Comparison of ENCODE assay signal across 25 cellular contexts in the genomic region with DNA sequence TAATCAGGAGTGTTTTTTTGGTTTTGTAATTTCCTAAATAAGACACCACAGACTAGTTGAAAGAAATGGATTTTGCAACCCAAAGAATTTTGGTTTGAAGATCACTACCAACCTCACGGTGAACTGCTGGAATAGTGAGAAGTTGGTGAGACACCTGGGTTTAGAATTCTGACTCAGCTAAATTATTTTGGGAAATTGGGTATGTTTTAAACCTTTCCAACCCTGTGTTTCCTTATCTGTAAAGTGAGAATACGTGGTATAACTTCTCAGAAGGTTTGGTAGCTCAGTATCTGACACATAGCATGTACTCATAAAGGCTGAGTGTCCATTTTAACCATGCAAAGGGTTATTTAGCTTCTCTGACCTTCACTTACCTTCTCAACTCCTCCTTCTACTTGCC.
A peak's percentile ranks its signal among the peaks of the same experiment; 100 is the strongest.
DNase-seq lines count a peak whose midpoint lies in the region; ATAC-seq, FAIRE-seq and TF ChIP-seq lines count a peak whose summit lies in the region.
"Had no signal": no experiment of that assay in that cellular context is flagged by ENCODE, and none has a peak within 500 bp of the region (broad histone marks: within the 10 kb centered on the region; RNA-seq: fewer than 3 reads in every experiment).

No MANE protein-coding gene starts in this region.

- H3K9ac ChIP-seq in HepG2 (ENCODE audit: insufficient read depth, low read depth, low read length): no peak overlapping the region
- H3K9ac ChIP-seq in MM.1S (ENCODE audit: low read length): no peak overlapping the region
- H3K9ac ChIP-seq: BLaER1 had no signal

- CTCF ChIA-PET in HepG2 (lab: Yijun Ruan, JAX; ENCODE audit: low intra/inter-chr PET ratio, low total read pairs): no interaction called here

- in situ Hi-C loops in HepG2 (cut with HindIII; ENCODE audit: extremely low pct_ligation_motif_present, low pct_unique_long_range_greater_than_20kb): no loop called here

- no peaks in the 10 kb centered on the region for H3K9me2 ChIP-seq in MM.1S (replicated peaks; ENCODE audit: insufficient read depth, low read length)

- intact Hi-C loops in HepG2 (cut with micrococcal nuclease; ENCODE audit: unreplicated experiment) (no loop called here), right lobe of liver (cut with DNase I) (no loop called here)

- DNase-seq in HepG2 (ENCODE audit: low spot score) (no peak), right lobe of liver (no peak), MM.1S (peak; percentile 73), RPMI8226 (peak; percentile 82), NCI-H446 (lab: John Stamatoyannopoulos, UW) (no peak), NCI-H2081 treated with DMSO at 0.1 percent for 48 hours (lab: John Stamatoyannopoulos, UW) (no peak)
- DNase-seq: ACHN; BE2C; C1 segment of cervical spinal cord; CD4-positive, alpha-beta memory T cell; CD4-positive, CD25-positive, alpha-beta regulatory T cell; CD8-positive, alpha-beta memory T cell; COR-L47; DMS 273 treated with DMSO at 0.1 percent for 48 hours; DMS153; DMS53; DMS79; DND-41; EL; GDM1 had no signal

- no peaks in the 10 kb centered on the region for H3K79me2 ChIP-seq in HepG2 (ENCODE audit: insufficient read depth, low read length)
- H3K79me2 ChIP-seq in MM.1S (ENCODE audit: low read length): no peaks in the 10 kb centered on the region

- H3K4me1 ChIP-seq in HepG2 (ENCODE audit: insufficient read depth, low read length) (no peaks in the 10 kb centered on the region), right lobe of liver (no peaks in the 10 kb centered on the region), MM.1S (ENCODE audit: low read length) (peaks cover 19% of the 10 kb centered on the region)
- H3K4me1 ChIP-seq: BE2C, BLaER1 had no signal

- ATAC-seq in HepG2: no peak
- ATAC-seq in right lobe of liver: no peak
- ATAC-seq: GM12878 had no signal

- TF ChIP-seq POLR2A in HepG2 (IDR thresholded peaks at IDR 0.05; ENCODE audit: insufficient read depth in 1 of 2, low read depth in 2 of 2, low read length in 2 of 2) (no peak), right lobe of liver (IDR thresholded peaks at IDR 0.05) (no peak)

- no TSS peak for BruUV-seq in HepG2 (replicated peaks; lab: Mats Ljungman, UMichigan)

- no peak overlapping the region for H3K4me2 ChIP-seq in HepG2 (ENCODE audit: low read depth, low read length)
- H3K4me2 ChIP-seq in MM.1S (ENCODE audit: low read depth, low read length): peak overlapping the region; percentile 29
- H3K4me2 ChIP-seq: BLaER1 had no signal

- H3K4me3 ChIP-seq in HepG2 (replicated peaks in 1 of 3; ENCODE audit: insufficient read depth in 1 of 3, low read depth in 2 of 3, low read length in 3 of 3) (no peak overlapping the region), right lobe of liver (no peak overlapping the region), MM.1S (ENCODE audit: low read length) (peak overlapping the region; percentile 2; the same call in 1 of the 2 replicates)
- H3K4me3 ChIP-seq: BLaER1, GM12878 had no signal

- POLR2A ChIA-PET in HepG2 (lab: Yijun Ruan, JAX): no interaction called here

- no peak overlapping the region for H3K27ac ChIP-seq in HepG2 (ENCODE audit: extremely low read length, insufficient read depth, low read length)
- H3K27ac ChIP-seq in right lobe of liver: no peak overlapping the region
- H3K27ac ChIP-seq in MM.1S (ENCODE audit: low read length): peak overlapping the region; percentile 39; the same call in 1 of the 2 replicates
- H3K27ac ChIP-seq: 22Rv1, BLaER1 had no signal

- WGBS in HepG2 (ENCODE audit: low lambda C conversion rate): under 1% methylated on average over 2 of the region's 2 CpGs
- WGBS in right lobe of liver (ENCODE audit: insufficient coverage, low coverage, low lambda C conversion rate, missing lambda C conversion rate): 13% methylated on average over 1 of the region's 2 CpGs

- H3K9me3 ChIP-seq in HepG2 (ENCODE audit: low read length) (no peaks in the 10 kb centered on the region), right lobe of liver (no peaks in the 10 kb centered on the region), MM.1S (replicated peaks; ENCODE audit: insufficient read depth, low read length) (no peaks in the 10 kb centered on the region)
- H3K9me3 ChIP-seq: BE2C, BLaER1 had no signal

- TF ChIP-seq EP300 in HepG2 (IDR thresholded peaks at IDR 0.05; ENCODE audit: low read depth in 2 of 2, low read length in 2 of 2) (no peak), HepG2 (CRISPR knock-in tag; IDR thresholded peaks at IDR 0.05; ENCODE audit: borderline replicate concordance) (no peak)

- H4K20me1 ChIP-seq in HepG2 (ENCODE audit: insufficient read depth, low read length) (no peaks in the 10 kb centered on the region), MM.1S (ENCODE audit: insufficient read depth, low read length) (no peaks in the 10 kb centered on the region)
- H4K20me1 ChIP-seq: BLaER1 had no signal

- no peak for TF ChIP-seq RAD21 in HepG2 (CRISPR knock-in tag; IDR thresholded peaks at IDR 0.05)

- H3K36me3 ChIP-seq in HepG2 (replicated peaks in 1 of 2; ENCODE audit: control insufficient read depth in 1 of 2, insufficient read depth in 2 of 2, low read length in 2 of 2): no peaks in the 10 kb centered on the region
- H3K36me3 ChIP-seq in right lobe of liver: no peaks in the 10 kb centered on the region
- H3K36me3 ChIP-seq in MM.1S (replicated peaks; ENCODE audit: insufficient read depth, low read length): no peaks in the 10 kb centered on the region
- H3K36me3 ChIP-seq: BE2C, BLaER1 had no signal

- H3K27me3 ChIP-seq in HepG2 (ENCODE audit: control insufficient read depth in 1 of 2, insufficient read depth in 2 of 2, low read length in 2 of 2): peaks cover 0 to 8% of the 10 kb centered on the region in 2 experiments; a peak in 1 of 5 replicates
- H3K27me3 ChIP-seq in right lobe of liver: no peaks in the 10 kb centered on the region
- no peaks in the 10 kb centered on the region for H3K27me3 ChIP-seq in MM.1S (replicated peaks; ENCODE audit: insufficient read depth, low read length)
- H3K27me3 ChIP-seq: BE2C, BLaER1 had no signal

- H2AFZ ChIP-seq in HepG2 (ENCODE audit: low read length) (no peak overlapping the region), MM.1S (ENCODE audit: low read length) (no peak overlapping the region)

- H3F3A ChIP-seq in MM.1S (ENCODE audit: insufficient read depth, low read length): peaks cover 17% of the 10 kb centered on the region

- FAIRE-seq in HepG2 (lab: Jason Lieb, UNC): no peak
- FAIRE-seq: GM12878, GM12892, GM18507 had no signal

- no peak for TF ChIP-seq CTCF in HepG2 (CRISPR knock-in tag; IDR thresholded peaks at IDR 0.05)
- TF ChIP-seq CTCF in right lobe of liver (IDR thresholded peaks at IDR 0.05): no peak
- no peak for TF ChIP-seq CTCF in MM.1S (IDR thresholded peaks at IDR 0.05; ENCODE audit: low read length)

TF ChIP-seq in HepG2, 621 proteins besides CTCF, POLR2A, EP300 and RAD21:
- TF ChIP-seq MAFK (conservative IDR thresholded peaks at IDR 0.05 in 1 of 2, IDR thresholded peaks at IDR 0.05 in 1 of 2; ENCODE audit: low read length in 2 of 2) (peak; percentile 5 to 73; a peak in 2 of 4 replicates), MAFF (IDR thresholded peaks at IDR 0.05; ENCODE audit: low read depth, low read length) (peak; percentile 64), MTF1 (CRISPR knock-in tag; IDR thresholded peaks at IDR 0.05) (no peak)

Comparison
In these comparisons a context has a peak if more than half of its experiments do, and no peak if none do; other contexts are left out.
1. DNase-seq: peak in MM.1S (single experiment) and RPMI8226 (single experiment); none in HepG2 (single experiment), right lobe of liver (0 of 3), NCI-H446 (0 of 2) and NCI-H2081 treated with DMSO at 0.1 percent for 48 hours (single experiment).